In the genomic region with DNA sequence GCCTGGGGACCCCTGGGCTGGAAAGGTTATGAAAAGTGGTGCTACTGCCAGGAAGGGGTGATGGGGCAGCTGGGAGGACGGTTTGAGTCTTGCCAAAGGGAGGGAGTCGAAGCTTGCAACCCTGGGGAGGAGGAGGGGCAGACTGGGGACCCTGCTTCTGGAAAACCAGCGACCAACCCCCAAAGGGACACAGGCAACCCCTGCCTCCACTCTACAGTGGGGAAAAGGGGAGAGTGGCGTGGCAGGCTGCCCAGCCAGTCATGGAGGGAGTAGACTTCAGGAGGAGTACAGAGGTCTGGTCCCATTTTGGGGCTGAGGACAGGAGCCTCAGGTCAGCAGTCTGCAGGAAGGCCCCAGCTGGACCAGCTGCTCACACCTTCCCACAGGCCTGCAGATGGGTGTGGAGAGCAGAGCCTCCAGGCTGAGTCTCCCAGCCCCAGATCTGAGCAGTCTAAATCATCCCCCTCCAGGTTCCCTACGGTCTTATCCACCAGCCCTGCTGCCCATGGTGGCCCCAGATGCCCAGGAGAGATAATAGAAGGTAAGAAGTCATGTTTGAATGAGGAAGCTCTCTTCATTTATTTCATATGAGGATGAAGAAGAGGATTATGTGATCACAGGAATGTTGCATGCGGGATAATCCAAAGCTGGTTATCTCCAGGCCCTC, we compare ENCODE assay signal across 19 cellular contexts. TPM values are rescaled to one million over a fixed set of nuclear protein-coding genes. Genes with fewer than 3 reads are reported as not detected.
DNase-seq lines count a peak whose midpoint lies in the region; ATAC-seq, FAIRE-seq and TF ChIP-seq lines count a peak whose summit lies in the region.
"Had no signal": no experiment of that assay in that cellular context is flagged by ENCODE, and none has a peak within 500 bp of the region (broad histone marks: within the 10 kb centered on the region; RNA-seq: fewer than 3 reads in every experiment).

No MANE protein-coding gene starts in this region.

- in situ Hi-C loops in K562 (cut with MboI) = loop anchor here (25.0 kb wide), 1 partner anchor 541 kb away; no protein-coding TSS in a partner anchor

- no peak for TF ChIP-seq CTCF in HFFc6 (IDR thresholded peaks at IDR 0.05)
- TF ChIP-seq CTCF in K562 (IDR thresholded peaks at IDR 0.05 in 2 of 3, conservative IDR thresholded peaks at IDR 0.05 in 1 of 3; ENCODE audit: insufficient read depth in 2 of 3, low read depth in 1 of 3, low read length in 3 of 3) = no peak
- no peak for TF ChIP-seq CTCF in sigmoid colon (IDR thresholded peaks at IDR 0.05)

- H3K9me3 ChIP-seq in K562 (replicated peaks; ENCODE audit: control insufficient read depth, insufficient read depth, low read depth, low read length) (no peaks in the 10 kb centered on the region), sigmoid colon (no peaks in the 10 kb centered on the region)
- no peaks in the 10 kb centered on the region for H3K9me3 ChIP-seq in CD4-positive, alpha-beta memory T cell (ENCODE audit: control insufficient read depth in 1 of 2, low read length in 2 of 2)
- H3K9me3 ChIP-seq: psoas muscle, testis had no signal

- TF ChIP-seq EP300 in K562 (IDR thresholded peaks at IDR 0.05; ENCODE audit: low read length) = no peak
- TF ChIP-seq EP300 in sigmoid colon (IDR thresholded peaks at IDR 0.05) = no peak

- TF ChIP-seq POLR2A in K562 (conservative IDR thresholded peaks at IDR 0.05) = no peak
- no peak for TF ChIP-seq POLR2A in sigmoid colon (IDR thresholded peaks at IDR 0.05)

- FAIRE-seq in K562 (lab: Jason Lieb, UNC) = no peak
- FAIRE-seq: endothelial cell of umbilical vein had no signal

- no peaks in the 10 kb centered on the region for H3K9me1 ChIP-seq in K562 (ENCODE audit: control insufficient read depth, insufficient read depth, low read length)

- H3K36me3 Mint-ChIP-seq in activated naive CD8-positive, alpha-beta T cell = peaks cover 2% of the 10 kb centered on the region
- H3K36me3 Mint-ChIP-seq in activated naive CD8-positive, alpha-beta T cell treated with anti-CD3 and anti-CD28 coated beads for 36 hours = peaks cover 12% of the 10 kb centered on the region
- H3K36me3 Mint-ChIP-seq in HFFc6 (ENCODE audit: low read depth) = peaks cover 12% of the 10 kb centered on the region
- peaks cover 18 to 29% of the 10 kb centered on the region in 2 donors for H3K36me3 Mint-ChIP-seq in CD4-positive, alpha-beta memory T cell

- no peak overlapping the region for H2AFZ ChIP-seq in K562 (ENCODE audit: low read depth, low read length)

- intact Hi-C loops in K562 (cut with micrococcal nuclease) = no loop called here
- intact Hi-C loops in sigmoid colon (cut with DNase I) = no loop called here
- intact Hi-C loops in CD4-positive, alpha-beta memory T cell (cut with micrococcal nuclease) = loop anchor here (10.0 kb wide), 1 partner anchor 56 kb away; no protein-coding TSS in a partner anchor

- peaks cover 29% of the 10 kb centered on the region for H3K36me3 ChIP-seq in K562 (ENCODE audit: control insufficient read depth, insufficient read depth, low read length)
- peaks cover 8 to 30% (median 18%) of the 10 kb centered on the region in 4 donors for H3K36me3 ChIP-seq in sigmoid colon
- H3K36me3 ChIP-seq in CD4-positive, alpha-beta memory T cell (ENCODE audit: insufficient read depth, low read length) = peaks cover 26% of the 10 kb centered on the region

- H3K27me3 ChIP-seq in K562 (ENCODE audit: control insufficient read depth in 2 of 2, insufficient read depth in 2 of 2, low read length in 2 of 2) (no peaks in the 10 kb centered on the region), sigmoid colon (no peaks in the 10 kb centered on the region)
- no peaks in the 10 kb centered on the region for H3K27me3 ChIP-seq in CD4-positive, alpha-beta memory T cell (ENCODE audit: insufficient read depth, low read length)
- H3K27me3 ChIP-seq: testis had no signal

- H3K27ac Mint-ChIP-seq in activated naive CD8-positive, alpha-beta T cell = peak overlapping the region; percentile 9
- H3K27ac Mint-ChIP-seq in activated naive CD8-positive, alpha-beta T cell treated with anti-CD3 and anti-CD28 coated beads for 36 hours = no peak overlapping the region
- peak overlapping the region; percentile 3; the same call in 1 of the 2 replicates for H3K27ac Mint-ChIP-seq in HFFc6
- H3K27ac Mint-ChIP-seq in CD4-positive, alpha-beta memory T cell = peak overlapping the region in 3 of 7 donors; percentile 13 to 35 (median 33)
- H3K27ac Mint-ChIP-seq: activated naive CD8-positive, alpha-beta T cell treated with anti-CD3 and anti-CD28 coated beads, Interleukin-2, amount 10 ng/mL, durations not matched to agents 7 days and 5 days had no signal

- H3K79me2 ChIP-seq in K562 (ENCODE audit: control insufficient read depth, insufficient read depth, low read length) = peaks cover 17% of the 10 kb centered on the region

- H3K27ac ChIP-seq in K562 (ENCODE audit: extremely low read depth, low read depth, low read length) = no peak overlapping the region
- no peak overlapping the region for H3K27ac ChIP-seq in sigmoid colon
- H3K27ac ChIP-seq in CD4-positive, alpha-beta memory T cell (ENCODE audit: low read depth, low read length) = no peak overlapping the region
- H3K27ac ChIP-seq: psoas muscle, testis had no signal

- no peaks in the 10 kb centered on the region for H3K27me3 Mint-ChIP-seq in activated naive CD8-positive, alpha-beta T cell
- no peaks in the 10 kb centered on the region for H3K27me3 Mint-ChIP-seq in activated naive CD8-positive, alpha-beta T cell treated with anti-CD3 and anti-CD28 coated beads for 36 hours
- peaks cover 4% of the 10 kb centered on the region; the same call in 1 of the 2 replicates for H3K27me3 Mint-ChIP-seq in HFFc6 (ENCODE audit: insufficient read depth)
- H3K27me3 Mint-ChIP-seq in CD4-positive, alpha-beta memory T cell = no peaks in the 10 kb centered on the region
- H3K27me3 Mint-ChIP-seq: activated naive CD8-positive, alpha-beta T cell treated with anti-CD3 and anti-CD28 coated beads, Interleukin-2, amount 10 ng/mL, durations not matched to agents 7 days and 5 days had no signal

- H3K4me1 Mint-ChIP-seq in activated naive CD8-positive, alpha-beta T cell (ENCODE audit: low read depth) = peaks cover 19% of the 10 kb centered on the region
- peaks cover 7% of the 10 kb centered on the region for H3K4me1 Mint-ChIP-seq in activated naive CD8-positive, alpha-beta T cell treated with anti-CD3 and anti-CD28 coated beads for 36 hours
- H3K4me1 Mint-ChIP-seq in HFFc6 (ENCODE audit: low read depth) = peaks cover 10% of the 10 kb centered on the region
- H3K4me1 Mint-ChIP-seq in CD4-positive, alpha-beta memory T cell = peaks cover 7 to 29% (median 20%) of the 10 kb centered on the region in 4 donors

- BruUV-seq in K562 (replicated peaks; lab: Mats Ljungman, UMichigan) = no TSS peak

- POLR2A ChIA-PET in K562 (lab: Yijun Ruan, JAX) = interaction anchor here (0.5 to 1.9 kb wide), 4 partner anchors 40 to 57 kb away, joined by 3 to 6 read pairs (median 4); no protein-coding TSS in a partner anchor
- POLR2A ChIA-PET in CD4-positive, alpha-beta memory T cell (lab: Charles Lee; ENCODE audit: partially characterized antibody) = interaction anchor here (0.6 to 1.4 kb wide), 3 partner anchors 57 to 493 kb away, joined by 3 read pairs; no protein-coding TSS in a partner anchor

- H3K4me1 ChIP-seq in K562 (replicated peaks in 1 of 2; ENCODE audit: control insufficient read depth in 2 of 2, insufficient read depth in 2 of 2, low read length in 2 of 2) = peaks cover 0 to 4% of the 10 kb centered on the region in 2 experiments; a peak in 2 of 5 replicates
- H3K4me1 ChIP-seq in sigmoid colon = peaks cover 0 to 10% (median 5%) of the 10 kb centered on the region in 4 donors
- H3K4me1 ChIP-seq in CD4-positive, alpha-beta memory T cell (ENCODE audit: insufficient read depth, low read length) = peaks cover 16% of the 10 kb centered on the region
- H3K4me1 ChIP-seq: testis had no signal

- 52% methylated on average over 2 of the region's 6 CpGs for WGBS in K562 (ENCODE audit: insufficient coverage, low coverage, missing lambda C conversion rate)
- WGBS in sigmoid colon, 2 donors = 66 to 73% methylated on average over 6 of the region's 6 CpGs

- no peaks in the 10 kb centered on the region for H3K9me3 Mint-ChIP-seq in activated naive CD8-positive, alpha-beta T cell (ENCODE audit: low read depth)
- H3K9me3 Mint-ChIP-seq in activated naive CD8-positive, alpha-beta T cell treated with anti-CD3 and anti-CD28 coated beads for 36 hours = no peaks in the 10 kb centered on the region
- H3K9me3 Mint-ChIP-seq in HFFc6 = no peaks in the 10 kb centered on the region
- H3K9me3 Mint-ChIP-seq in CD4-positive, alpha-beta memory T cell = no peaks in the 10 kb centered on the region
- H3K9me3 Mint-ChIP-seq: activated naive CD8-positive, alpha-beta T cell treated with anti-CD3 and anti-CD28 coated beads, Interleukin-2, amount 10 ng/mL, durations not matched to agents 7 days and 5 days had no signal

- H3K9ac ChIP-seq in K562 (ENCODE audit: insufficient read depth in 1 of 2, low read depth in 2 of 2, low read length in 2 of 2) = no peak overlapping the region

- CTCF ChIA-PET in K562 (lab: Yijun Ruan, JAX; ENCODE audit: low intra/inter-chr PET ratio) = no interaction called here
- CTCF ChIA-PET in CD4-positive, alpha-beta memory T cell (lab: Charles Lee; ENCODE audit: partially characterized antibody) = interaction anchor here (0.6 kb wide), 1 partner anchor 46 kb away, joined by 4 read pairs; no protein-coding TSS in a partner anchor

- no peak overlapping the region for H3K4me2 ChIP-seq in K562 (ENCODE audit: insufficient read depth, low read length)

- H3K4me3 ChIP-seq in K562 (no peak overlapping the region), sigmoid colon (no peak overlapping the region)
- H3K4me3 ChIP-seq in CD4-positive, alpha-beta memory T cell (ENCODE audit: low read length in 2 of 2) = no peak overlapping the region
- H3K4me3 ChIP-seq: testis had no signal

- no peak for TF ChIP-seq RAD21 in K562 (CRISPR knock-in tag; conservative IDR thresholded peaks at IDR 0.05 in 1 of 2, IDR thresholded peaks at IDR 0.05 in 1 of 2)

- DNase-seq in activated naive CD8-positive, alpha-beta T cell treated with anti-CD3 and anti-CD28 coated beads for 36 hours = no peak
- DNase-seq in HFFc6 (no peak), K562 (ENCODE audit: extremely low read depth in 1 of 4, low spot score in 3 of 4) (peak; percentile 11 to 29 (median 12)), sigmoid colon (peak; percentile 38), NCI-H2171 treated with DMSO at 0.1 percent for 48 hours (lab: John Stamatoyannopoulos, UW) (no peak), NCI-H345 (lab: John Stamatoyannopoulos, UW) (no peak)
- DNase-seq in CD4-positive, alpha-beta memory T cell = no peak
- DNase-seq: activated naive CD8-positive, alpha-beta T cell treated with anti-CD3 and anti-CD28 coated beads, Interleukin-2, amount 10 ng/mL, durations not matched to agents 7 days and 5 days; AML-193; islet precursor cell; NCI-H187 treated with DMSO at 0.1 percent for 48 hours; NCI-H69; psoas muscle; stimulated activated CD4-positive, alpha-beta T cell treated with anti-CD3 and anti-CD28 coated beads, Interleukin-15, amount 100 ng/mL, for 24 hours; testis had no signal

- ATAC-seq in K562 = no peak
- ATAC-seq: psoas muscle had no signal

- no peaks in the 10 kb centered on the region for H4K20me1 ChIP-seq in K562 (replicated peaks; ENCODE audit: control insufficient read depth, insufficient read depth, low read length)

- H3K4me3 Mint-ChIP-seq in activated naive CD8-positive, alpha-beta T cell = peak overlapping the region; percentile 51
- H3K4me3 Mint-ChIP-seq in activated naive CD8-positive, alpha-beta T cell treated with anti-CD3 and anti-CD28 coated beads for 36 hours = no peak overlapping the region
- no peak overlapping the region for H3K4me3 Mint-ChIP-seq in HFFc6
- peak overlapping the region in 3 of 8 donors; percentile 0 to 43 (median 26) for H3K4me3 Mint-ChIP-seq in CD4-positive, alpha-beta memory T cell
- H3K4me3 Mint-ChIP-seq: activated naive CD8-positive, alpha-beta T cell treated with anti-CD3 and anti-CD28 coated beads, Interleukin-2, amount 10 ng/mL, durations not matched to agents 7 days and 5 days had no signal

RNA-seq across cellular contexts. Expression of a gene that starts 3.3 kb away (rescaled TPM):
- 100 to 1,000 TPM; 103 to 108 TPM for total RNA-seq in activated naive CD8-positive, alpha-beta T cell treated with anti-CD3 and anti-CD28 coated beads for 36 hours
- total RNA-seq in HFFc6 (2021; fragmentation: NEBNext Ultra II Directional; extraction: Animal tissue kit (Norgen Biotek cat#: 25700)) = 100 to 1,000 TPM in 4 of 6 experiments, 10 to 100 TPM in 2; 96.1 to 120 (median 108) TPM
- 42.1 and 59.0 TPM in 2 replicates for total RNA-seq in K562 (2011; cell fraction: chromatin; rRNA removed; ENCODE audit: low replicate concordance)
- total RNA-seq in K562 (2011; cell fraction: nucleolus; rRNA removed) = 56.4 and 60.1 TPM in 2 replicates
- 58.1 and 60.2 TPM in 2 replicates for total RNA-seq in K562 (2011; cell fraction: nucleoplasm; rRNA removed)
- total RNA-seq in K562 (2014; rRNA removed) = 173 and 205 TPM in 2 replicates
- total RNA-seq in K562 (2014; rRNA removed; fragmentation: Illumina TruSeq; extraction: Trizol) = 63.2 and 65.8 TPM in 2 replicates
- 48.4 and 61.0 TPM in 2 replicates for total RNA-seq in K562 (2015; rRNA removed; fragmentation: Illumina TruSeq; extraction: Trizol)
- 127 and 136 TPM in 2 replicates for total RNA-seq in K562 (2021)
- 159 and 170 TPM in 2 replicates for polyA plus RNA-seq in K562 (2011; rRNA removed)
- 165 and 353 TPM in 2 replicates for polyA plus RNA-seq in K562 (2011; cell fraction: cytosol; rRNA removed)
- polyA plus RNA-seq in K562 (2011; cell fraction: nucleus; rRNA removed) = 140 and 197 TPM in 2 replicates
- 120 and 196 TPM in 2 replicates for polyA plus RNA-seq in K562 (2012)
- polyA plus RNA-seq in K562 (2014; fragmentation: Illumina TruSeq; extraction: Trizol) = 24.0 and 45.8 TPM in 2 replicates
- polyA plus RNA-seq in K562 (2014; fragmentation: Nextera tagmentation; extraction: Ambion mirVana) = 10 to 100 TPM; 25.0 to 31.8 TPM
- 209 and 281 TPM in 2 replicates for polyA plus RNA-seq in K562 (2014; rRNA removed)
- polyA minus RNA-seq in K562 (2011; rRNA and poly(A)+ RNA removed) = 16.1 and 17.2 TPM in 2 replicates
- polyA minus RNA-seq in K562 (2011; cell fraction: cytosol; rRNA and poly(A)+ RNA removed) = 30.7 and 47.4 TPM in 2 replicates
- 18.3 and 21.0 TPM in 2 replicates for polyA minus RNA-seq in K562 (2011; cell fraction: nucleus; rRNA and poly(A)+ RNA removed)
- total RNA-seq in sigmoid colon = 100 to 1,000 TPM in 2 of 4 donors, 10 to 100 TPM in 2; 80.9 to 144 (median 111) TPM
- polyA plus RNA-seq in sigmoid colon = 100 to 1,000 TPM; 261 to 640 (median 486) TPM
- 10 to 100 TPM; 93.5 to 97.2 TPM for total RNA-seq in CD4-positive, alpha-beta memory T cell
- polyA plus RNA-seq in CD4-positive, alpha-beta memory T cell = 100 to 1,000 TPM; 103 to 133 TPM

RNA-seq across cellular contexts. Expression of a gene that starts 4.3 kb away (rescaled TPM):
- total RNA-seq in activated naive CD8-positive, alpha-beta T cell treated with anti-CD3 and anti-CD28 coated beads for 36 hours = not detected
- under 1 TPM; 0.26 to 0.66 (median 0.47) TPM for total RNA-seq in HFFc6 (2021; fragmentation: NEBNext Ultra II Directional; extraction: Animal tissue kit (Norgen Biotek cat#: 25700))
- total RNA-seq in K562 (2011; cell fraction: chromatin; rRNA removed; ENCODE audit: low replicate concordance) = 0.21 and 0.46 TPM in 2 replicates
- total RNA-seq in K562 (2011; cell fraction: nucleolus; rRNA removed) = 0.33 TPM in 1 of 2 replicates, not detected in the other
- total RNA-seq in K562 (2011; cell fraction: nucleoplasm; rRNA removed) = 0.37 TPM in 1 of 2 replicates, not detected in the other
- total RNA-seq in K562 (2014; rRNA removed) = 0.59 and 0.94 TPM in 2 replicates
- not detected in 2 replicates for total RNA-seq in K562 (2014; rRNA removed; fragmentation: Illumina TruSeq; extraction: Trizol)
- total RNA-seq in K562 (2015; rRNA removed; fragmentation: Illumina TruSeq; extraction: Trizol) = not detected in 2 replicates
- not detected in 2 replicates for total RNA-seq in K562 (2021)
- polyA plus RNA-seq in K562 (2011; rRNA removed) = 0.08 and 0.15 TPM in 2 replicates
- polyA plus RNA-seq in K562 (2011; cell fraction: cytosol; rRNA removed) = not detected in 2 replicates
- polyA plus RNA-seq in K562 (2011; cell fraction: nucleus; rRNA removed) = 0.17 and 0.20 TPM in 2 replicates
- polyA plus RNA-seq in K562 (2012) = 5.1 and 6.3 TPM in 2 replicates
- polyA plus RNA-seq in K562 (2014; fragmentation: Illumina TruSeq; extraction: Trizol) = not detected in 2 replicates
- 1 to 10 TPM in 1 of 2 experiments, under 1 TPM in 1; 0.87 to 1.7 TPM for polyA plus RNA-seq in K562 (2014; fragmentation: Nextera tagmentation; extraction: Ambion mirVana)
- 0.05 and 0.30 TPM in 2 replicates for polyA plus RNA-seq in K562 (2014; rRNA removed)
- polyA minus RNA-seq in K562 (2011; rRNA and poly(A)+ RNA removed) = not detected in 2 replicates
- polyA minus RNA-seq in K562 (2011; cell fraction: cytosol; rRNA and poly(A)+ RNA removed) = not detected in 2 replicates
- not detected in 2 replicates for polyA minus RNA-seq in K562 (2011; cell fraction: nucleus; rRNA and poly(A)+ RNA removed)
- 1 to 10 TPM in 1 of 4 donors, under 1 TPM in 1, not detected in 2; 0.55 to 2.0 TPM for total RNA-seq in sigmoid colon
- polyA plus RNA-seq in sigmoid colon = 1 to 10 TPM; 1.2 to 7.3 (median 2.8) TPM
- total RNA-seq in CD4-positive, alpha-beta memory T cell = 1 to 10 TPM; 5.3 to 6.1 TPM
- 1 to 10 TPM in 1 of 2 donors, under 1 TPM in 1; 0.32 to 1.9 TPM for polyA plus RNA-seq in CD4-positive, alpha-beta memory T cell
- total RNA-seq: activated naive CD8-positive, alpha-beta T cell treated with anti-CD3 and anti-CD28 coated beads, Interleukin-2, amount 10 ng/mL, durations not matched to agents 7 days and 5 days; chondrocyte had no signal

RNA-seq across cellular contexts. Expression of a gene that starts 9.0 kb away (rescaled TPM):
- total RNA-seq in activated naive CD8-positive, alpha-beta T cell treated with anti-CD3 and anti-CD28 coated beads for 36 hours = not detected
- under 1 TPM in 5 of 6 experiments, not detected in 1; 0.38 to 0.64 (median 0.43) TPM for total RNA-seq in HFFc6 (2021; fragmentation: NEBNext Ultra II Directional; extraction: Animal tissue kit (Norgen Biotek cat#: 25700))
- total RNA-seq in K562 (2011; cell fraction: chromatin; rRNA removed; ENCODE audit: low replicate concordance) = not detected in 2 replicates
- total RNA-seq in K562 (2011; cell fraction: nucleolus; rRNA removed) = not detected in 2 replicates
- not detected in 2 replicates for total RNA-seq in K562 (2011; cell fraction: nucleoplasm; rRNA removed)
- total RNA-seq in K562 (2014; rRNA removed) = not detected in 2 replicates
- not detected in 2 replicates for total RNA-seq in K562 (2014; rRNA removed; fragmentation: Illumina TruSeq; extraction: Trizol)
- total RNA-seq in K562 (2015; rRNA removed; fragmentation: Illumina TruSeq; extraction: Trizol) = not detected in 2 replicates
- total RNA-seq in K562 (2021) = not detected in 2 replicates
- not detected in 2 replicates for polyA plus RNA-seq in K562 (2011; rRNA removed)
- polyA plus RNA-seq in K562 (2011; cell fraction: cytosol; rRNA removed) = not detected in 2 replicates
- polyA plus RNA-seq in K562 (2011; cell fraction: nucleus; rRNA removed) = not detected in 2 replicates
- not detected in 2 replicates for polyA plus RNA-seq in K562 (2012)
- not detected in 2 replicates for polyA plus RNA-seq in K562 (2014; fragmentation: Illumina TruSeq; extraction: Trizol)
- not detected for polyA plus RNA-seq in K562 (2014; fragmentation: Nextera tagmentation; extraction: Ambion mirVana)
- polyA plus RNA-seq in K562 (2014; rRNA removed) = not detected in 2 replicates
- polyA minus RNA-seq in K562 (2011; rRNA and poly(A)+ RNA removed) = not detected in 2 replicates
- polyA minus RNA-seq in K562 (2011; cell fraction: cytosol; rRNA and poly(A)+ RNA removed) = not detected in 2 replicates
- not detected in 2 replicates for polyA minus RNA-seq in K562 (2011; cell fraction: nucleus; rRNA and poly(A)+ RNA removed)
- not detected for total RNA-seq in sigmoid colon
- 1 to 10 TPM in 2 of 3 donors, not detected in 1; 1.1 to 1.2 TPM for polyA plus RNA-seq in sigmoid colon
- total RNA-seq in CD4-positive, alpha-beta memory T cell = not detected
- polyA plus RNA-seq in CD4-positive, alpha-beta memory T cell = not detected
- total RNA-seq: activated naive CD8-positive, alpha-beta T cell treated with anti-CD3 and anti-CD28 coated beads, Interleukin-2, amount 10 ng/mL, durations not matched to agents 7 days and 5 days; chondrocyte; endothelial cell of umbilical vein; T-helper 1 cell treated with Interleukin-12 subunit alpha and Interleukin-12 subunit beta and Interleukin-4 antibody, amounts not matched to agents 30 ng/mL and 1 ng/mL, for 36 hours had no signal

RNA-seq across cellular contexts. Expression of a gene that starts 10.0 kb away (rescaled TPM):
- total RNA-seq in activated naive CD8-positive, alpha-beta T cell treated with anti-CD3 and anti-CD28 coated beads for 36 hours = not detected
- 10 to 100 TPM; 31.4 to 39.2 (median 34.1) TPM for total RNA-seq in HFFc6 (2021; fragmentation: NEBNext Ultra II Directional; extraction: Animal tissue kit (Norgen Biotek cat#: 25700))
- total RNA-seq in K562 (2011; cell fraction: chromatin; rRNA removed; ENCODE audit: low replicate concordance) = not detected in 2 replicates
- 0.33 TPM in 1 of 2 replicates, not detected in the other for total RNA-seq in K562 (2011; cell fraction: nucleolus; rRNA removed)
- not detected in 2 replicates for total RNA-seq in K562 (2011; cell fraction: nucleoplasm; rRNA removed)
- total RNA-seq in K562 (2014; rRNA removed) (not detected in 2 replicates), K562 (2014; rRNA removed; fragmentation: Illumina TruSeq; extraction: Trizol) (not detected in 2 replicates), K562 (2015; rRNA removed; fragmentation: Illumina TruSeq; extraction: Trizol) (not detected in 2 replicates), K562 (2021) (not detected in 2 replicates), sigmoid colon (1 to 10 TPM in 3 of 4 donors, under 1 TPM in 1; 0.71 to 9.4 (median 3.6) TPM)
- polyA plus RNA-seq in K562 (2011; rRNA removed) (not detected in 2 replicates), K562 (2014; fragmentation: Illumina TruSeq; extraction: Trizol) (not detected in 2 replicates), K562 (2014; fragmentation: Nextera tagmentation; extraction: Ambion mirVana) (not detected), K562 (2014; rRNA removed) (not detected in 2 replicates), sigmoid colon (1 to 10 TPM in 1 of 3 donors, not detected in 2; 6.7 TPM)
- polyA plus RNA-seq in K562 (2011; cell fraction: cytosol; rRNA removed) = not detected in 2 replicates
- polyA plus RNA-seq in K562 (2011; cell fraction: nucleus; rRNA removed) = 0.23 TPM in 1 of 2 replicates, not detected in the other
- polyA plus RNA-seq in K562 (2012) = not detected in 2 replicates
- polyA minus RNA-seq in K562 (2011; rRNA and poly(A)+ RNA removed) = not detected in 2 replicates
- 1.3 TPM in 1 of 2 replicates, not detected in the other for polyA minus RNA-seq in K562 (2011; cell fraction: cytosol; rRNA and poly(A)+ RNA removed)
- polyA minus RNA-seq in K562 (2011; cell fraction: nucleus; rRNA and poly(A)+ RNA removed) = not detected in 2 replicates
- not detected for total RNA-seq in CD4-positive, alpha-beta memory T cell
- not detected for polyA plus RNA-seq in CD4-positive, alpha-beta memory T cell
- total RNA-seq: activated naive CD8-positive, alpha-beta T cell treated with anti-CD3 and anti-CD28 coated beads, Interleukin-2, amount 10 ng/mL, durations not matched to agents 7 days and 5 days had no signal

RNA-seq across cellular contexts. Expression of a gene that starts 34.3 kb away (rescaled TPM):
- total RNA-seq in activated naive CD8-positive, alpha-beta T cell treated with anti-CD3 and anti-CD28 coated beads for 36 hours = not detected
- not detected for total RNA-seq in HFFc6 (2021; fragmentation: NEBNext Ultra II Directional; extraction: Animal tissue kit (Norgen Biotek cat#: 25700))
- total RNA-seq in K562 (2011; cell fraction: chromatin; rRNA removed; ENCODE audit: low replicate concordance) = not detected in 2 replicates
- total RNA-seq in K562 (2011; cell fraction: nucleolus; rRNA removed) = not detected in 2 replicates
- not detected in 2 replicates for total RNA-seq in K562 (2011; cell fraction: nucleoplasm; rRNA removed)
- total RNA-seq in K562 (2014; rRNA removed) = not detected in 2 replicates
- not detected in 2 replicates for total RNA-seq in K562 (2014; rRNA removed; fragmentation: Illumina TruSeq; extraction: Trizol)
- total RNA-seq in K562 (2015; rRNA removed; fragmentation: Illumina TruSeq; extraction: Trizol) = not detected in 2 replicates
- total RNA-seq in K562 (2021) = not detected in 2 replicates
- not detected in 2 replicates for polyA plus RNA-seq in K562 (2011; rRNA removed)
- not detected in 2 replicates for polyA plus RNA-seq in K562 (2011; cell fraction: cytosol; rRNA removed)
- not detected in 2 replicates for polyA plus RNA-seq in K562 (2011; cell fraction: nucleus; rRNA removed)
- polyA plus RNA-seq in K562 (2012) = not detected in 2 replicates
- polyA plus RNA-seq in K562 (2014; fragmentation: Illumina TruSeq; extraction: Trizol) = not detected in 2 replicates
- polyA plus RNA-seq in K562 (2014; fragmentation: Nextera tagmentation; extraction: Ambion mirVana) = not detected
- not detected in 2 replicates for polyA plus RNA-seq in K562 (2014; rRNA removed)
- not detected in 2 replicates for polyA minus RNA-seq in K562 (2011; rRNA and poly(A)+ RNA removed)
- polyA minus RNA-seq in K562 (2011; cell fraction: cytosol; rRNA and poly(A)+ RNA removed) = not detected in 2 replicates
- polyA minus RNA-seq in K562 (2011; cell fraction: nucleus; rRNA and poly(A)+ RNA removed) = not detected in 2 replicates
- not detected for total RNA-seq in sigmoid colon
- not detected for polyA plus RNA-seq in sigmoid colon
- total RNA-seq in CD4-positive, alpha-beta memory T cell = not detected
- polyA plus RNA-seq in CD4-positive, alpha-beta memory T cell = not detected
- total RNA-seq: activated naive CD8-positive, alpha-beta T cell treated with anti-CD3 and anti-CD28 coated beads, Interleukin-2, amount 10 ng/mL, durations not matched to agents 7 days and 5 days; chondrocyte; endothelial cell of umbilical vein; psoas muscle; T-helper 1 cell treated with Interleukin-12 subunit alpha and Interleukin-12 subunit beta and Interleukin-4 antibody, amounts not matched to agents 30 ng/mL and 1 ng/mL, for 36 hours had no signal
- polyA plus RNA-seq: endothelial cell of umbilical vein, psoas muscle had no signal

Comparison
In these comparisons a context has a peak if more than half of its experiments do, and no peak if none do; other contexts are left out.
1. DNase-seq: peak in K562 (4 of 4) and sigmoid colon (single experiment); none in activated naive CD8-positive, alpha-beta T cell treated with anti-CD3 and anti-CD28 coated beads for 36 hours (single experiment), HFFc6 (single experiment), NCI-H2171 treated with DMSO at 0.1 percent for 48 hours (single experiment), CD4-positive, alpha-beta memory T cell (0 of 5) and NCI-H345 (single experiment).